In the genomic region with DNA sequence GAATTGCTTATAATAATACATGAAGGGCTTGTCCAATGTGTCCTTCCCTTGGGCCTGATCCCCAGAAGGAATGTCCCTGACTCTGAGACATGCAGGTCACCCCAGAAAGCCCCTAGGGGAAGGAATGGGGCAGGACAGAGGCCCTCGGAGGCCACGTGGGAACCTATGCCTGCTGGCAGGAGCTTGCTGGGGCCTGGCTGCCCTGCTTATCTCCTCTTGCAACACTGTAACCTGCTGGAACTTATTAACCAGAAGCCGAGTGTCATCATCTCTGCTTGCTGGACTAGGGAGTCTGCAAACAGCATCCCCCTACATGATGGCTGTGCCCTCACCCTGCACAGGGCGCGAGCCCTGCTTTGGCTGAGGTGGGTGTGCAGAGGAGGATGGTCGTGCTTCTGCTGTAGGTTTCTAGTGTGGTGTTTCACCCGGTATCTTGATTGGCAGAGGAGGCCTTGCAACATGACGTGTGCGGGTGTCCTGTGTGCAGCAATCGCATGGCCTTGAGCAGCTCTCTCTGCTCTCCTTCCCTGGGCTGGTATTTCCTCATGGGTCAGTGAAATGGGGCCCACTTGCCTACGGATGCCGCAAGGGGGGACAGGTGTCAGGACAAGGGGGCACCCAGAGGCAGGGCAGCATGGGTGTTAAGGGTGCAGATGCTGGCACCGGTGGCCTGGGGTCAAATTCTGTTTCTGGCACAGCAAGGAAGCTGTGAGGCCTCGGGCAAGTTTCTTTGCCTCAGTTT, we compare ENCODE assay signal across 1 cellular context.
A peak's percentile ranks its signal among the peaks of the same experiment; 100 is the strongest.
TF ChIP-seq lines count a peak whose summit lies in the region.

No MANE protein-coding gene starts in this region.

TF ChIP-seq in HepG2, 621 proteins besides CTCF, POLR2A, EP300 and RAD21 (continued from another document and continues in another):
- peak; percentile 85 for TF ChIP-seq PRDM10 (CRISPR knock-in tag; IDR thresholded peaks at IDR 0.05; ENCODE audit: low read depth)
- no peak for TF ChIP-seq TGIF2 (CRISPR knock-in tag; IDR thresholded peaks at IDR 0.05)
- no peak for TF ChIP-seq ISX (CRISPR knock-in tag; conservative IDR thresholded peaks at IDR 0.05)
- TF ChIP-seq ZNF430 (CRISPR knock-in tag; IDR thresholded peaks at IDR 0.05): peak; percentile 43; the same call in 1 of the 2 replicates
- no peak for TF ChIP-seq E2F2 (CRISPR knock-in tag; IDR thresholded peaks at IDR 0.05; ENCODE audit: borderline replicate concordance)
- no peak for TF ChIP-seq RFXANK (CRISPR knock-in tag; IDR thresholded peaks at IDR 0.05)
- peak; percentile 99 for TF ChIP-seq HNF1B (CRISPR knock-in tag; IDR thresholded peaks at IDR 0.05)
- TF ChIP-seq ARNT2 (CRISPR knock-in tag; IDR thresholded peaks at IDR 0.05; ENCODE audit: low read depth): peak; percentile 40; the same call in 1 of the 2 replicates
- peak; percentile 91 for TF ChIP-seq ATF2 (CRISPR knock-in tag; IDR thresholded peaks at IDR 0.05)
- peak; percentile 58; the same call in 1 of the 2 replicates for TF ChIP-seq ARNTL (CRISPR knock-in tag; IDR thresholded peaks at IDR 0.05)
- TF ChIP-seq TCF7L2 (IDR thresholded peaks at IDR 0.05; ENCODE audit: low read depth, low read length): no peak
- TF ChIP-seq ZBTB1 (CRISPR knock-in tag; IDR thresholded peaks at IDR 0.05; ENCODE audit: borderline replicate concordance): no peak
- TF ChIP-seq SIX1 (CRISPR knock-in tag; IDR thresholded peaks at IDR 0.05; ENCODE audit: borderline replicate concordance): peak; percentile 45; the same call in 1 of the 2 replicates
- TF ChIP-seq NFAT5 (CRISPR knock-in tag; IDR thresholded peaks at IDR 0.05): no peak
- 0 out of 2 replicates have a peak, but pooled peaks have one; percentile 59 for TF ChIP-seq ZC3H4 (CRISPR knock-in tag; IDR thresholded peaks at IDR 0.05; ENCODE audit: borderline replicate concordance)
- TF ChIP-seq, protein P1, sequence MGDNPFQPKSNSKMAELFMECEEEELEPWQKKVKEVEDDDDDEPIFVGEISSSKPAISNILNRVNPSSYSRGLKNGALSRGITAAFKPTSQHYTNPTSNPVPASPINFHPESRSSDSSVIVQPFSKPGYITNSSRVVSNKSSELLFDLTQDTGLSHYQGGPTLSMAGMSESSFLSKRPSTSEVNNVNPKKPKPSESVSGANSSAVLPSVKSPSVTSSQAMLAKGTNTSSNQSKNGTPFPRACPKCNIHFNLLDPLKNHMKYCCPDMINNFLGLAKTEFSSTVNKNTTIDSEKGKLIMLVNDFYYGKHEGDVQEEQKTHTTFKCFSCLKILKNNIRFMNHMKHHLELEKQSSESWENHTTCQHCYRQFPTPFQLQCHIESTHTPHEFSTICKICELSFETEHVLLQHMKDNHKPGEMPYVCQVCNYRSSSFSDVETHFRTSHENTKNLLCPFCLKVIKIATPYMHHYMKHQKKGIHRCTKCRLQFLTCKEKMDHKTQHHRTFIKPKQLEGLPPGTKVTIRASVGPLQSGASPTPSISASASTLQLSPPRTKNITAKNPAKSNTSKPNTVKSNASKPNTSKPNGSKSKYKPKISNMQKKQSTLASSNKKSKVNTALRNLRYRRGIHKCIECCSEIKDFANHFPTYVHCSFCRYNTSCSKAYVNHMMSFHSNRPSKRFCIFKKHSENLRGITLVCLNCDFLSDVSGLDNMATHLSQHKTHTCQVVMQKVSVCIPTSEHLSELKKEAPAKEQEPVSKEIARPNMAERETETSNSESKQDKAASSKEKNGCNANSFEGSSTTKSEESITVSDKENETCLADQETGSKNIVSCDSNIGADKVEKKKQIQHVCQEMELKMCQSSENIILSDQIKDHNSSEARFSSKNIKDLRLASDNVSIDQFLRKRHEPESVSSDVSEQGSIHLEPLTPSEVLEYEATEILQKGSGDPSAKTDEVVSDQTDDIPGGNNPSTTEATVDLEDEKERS (CRISPR knock-in tag; IDR thresholded peaks at IDR 0.05): no peak
- TF ChIP-seq, protein P2, sequence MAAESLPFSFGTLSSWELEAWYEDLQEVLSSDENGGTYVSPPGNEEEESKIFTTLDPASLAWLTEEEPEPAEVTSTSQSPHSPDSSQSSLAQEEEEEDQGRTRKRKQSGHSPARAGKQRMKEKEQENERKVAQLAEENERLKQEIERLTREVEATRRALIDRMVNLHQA (CRISPR knock-in tag; IDR thresholded peaks at IDR 0.05): no peak
- no peak for TF ChIP-seq ZNF850 (CRISPR knock-in tag; conservative IDR thresholded peaks at IDR 0.05)
- TF ChIP-seq ZNF230 (CRISPR knock-in tag; IDR thresholded peaks at IDR 0.05): peak; percentile 28; the same call in 1 of the 2 replicates
- TF ChIP-seq PRMT3 (CRISPR knock-in tag; IDR thresholded peaks at IDR 0.05; ENCODE audit: borderline replicate concordance, low read depth): no peak
- peak; percentile 91 for TF ChIP-seq PAXIP1 (CRISPR knock-in tag; conservative IDR thresholded peaks at IDR 0.05)
- peak; percentile 46 for TF ChIP-seq RBM39 (IDR thresholded peaks at IDR 0.05; ENCODE audit: low read depth, low read length, poor library complexity, severe bottlenecking)
- TF ChIP-seq, protein P3, sequence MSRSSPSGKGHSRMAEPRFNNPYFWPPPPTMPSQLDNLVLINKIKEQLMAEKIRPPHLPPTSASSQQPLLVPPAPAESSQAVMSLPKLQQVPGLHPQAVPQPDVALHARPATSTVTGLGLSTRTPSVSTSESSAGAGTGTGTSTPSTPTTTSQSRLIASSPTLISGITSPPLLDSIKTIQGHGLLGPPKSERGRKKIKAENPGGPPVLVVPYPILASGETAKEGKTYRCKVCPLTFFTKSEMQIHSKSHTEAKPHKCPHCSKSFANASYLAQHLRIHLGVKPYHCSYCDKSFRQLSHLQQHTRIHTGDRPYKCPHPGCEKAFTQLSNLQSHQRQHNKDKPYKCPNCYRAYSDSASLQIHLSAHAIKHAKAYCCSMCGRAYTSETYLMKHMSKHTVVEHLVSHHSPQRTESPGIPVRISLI (CRISPR knock-in tag; IDR thresholded peaks at IDR 0.05; ENCODE audit: borderline replicate concordance): no peak
- 0 out of 2 replicates have a peak, but pooled peaks have one; percentile 22 for TF ChIP-seq ZNF124 (CRISPR knock-in tag; IDR thresholded peaks at IDR 0.05)
- TF ChIP-seq NFE2L1 (CRISPR knock-in tag; IDR thresholded peaks at IDR 0.05; ENCODE audit: borderline replicate concordance): no peak
